8 cellular contexts compared by ENCODE assay signal in the genomic region with DNA sequence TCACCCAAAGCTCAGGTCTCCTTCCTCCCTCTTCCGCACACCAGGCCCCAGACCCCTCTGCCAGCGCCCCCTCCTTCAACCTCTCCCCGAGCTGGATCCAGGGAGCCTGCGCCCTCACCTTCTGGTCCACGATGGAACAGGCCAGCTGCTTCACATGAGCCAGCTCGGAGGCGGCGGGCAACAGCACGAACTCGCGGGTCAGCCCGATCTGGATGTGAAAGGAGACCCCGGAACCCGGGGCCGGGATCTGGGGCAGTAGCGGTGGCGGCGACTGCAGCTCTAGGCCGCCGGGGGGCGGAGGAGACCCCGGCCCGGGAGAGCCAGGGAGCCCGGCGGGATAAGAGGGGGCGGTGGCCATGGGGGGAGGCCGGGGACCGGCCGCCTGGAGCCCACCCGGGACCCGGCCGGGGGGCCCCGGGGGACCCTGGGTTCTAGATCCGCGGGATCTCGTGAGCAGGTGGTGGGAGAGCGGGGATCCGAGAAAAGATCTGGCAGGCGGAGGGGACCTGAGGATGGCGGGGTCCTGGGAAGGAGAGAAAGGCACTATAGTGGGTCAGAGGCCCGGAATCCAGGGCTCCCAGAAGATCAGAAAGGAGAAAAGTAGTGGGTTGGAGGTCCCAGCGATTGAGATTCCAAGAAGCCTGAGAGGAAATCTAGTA. TPM values are rescaled to one million over a fixed set of nuclear protein-coding genes. Genes with fewer than 3 reads are reported as not detected.
DNase-seq lines count a peak whose midpoint lies in the region; ATAC-seq and TF ChIP-seq lines count a peak whose summit lies in the region.

No MANE protein-coding gene starts in this region.

- H3K36me3 ChIP-seq in BJ (ENCODE audit: control insufficient read depth, insufficient read depth, low read length) = peaks cover 10% of the 10 kb centered on the region
- peaks cover 30% of the 10 kb centered on the region for H3K36me3 ChIP-seq in KOPT-K1 (ENCODE audit: insufficient read depth, low read length)
- H3K36me3 ChIP-seq in left lung = peaks cover 0 to 29% of the 10 kb centered on the region in 2 donors
- peaks cover 30% of the 10 kb centered on the region for H3K36me3 ChIP-seq in thymus (ENCODE audit: control insufficient read depth, insufficient read depth)

- H3K27ac ChIP-seq in KOPT-K1 (ENCODE audit: low read depth, low read length, poor library complexity, severe bottlenecking) (peak overlapping the region; percentile 96), left lung (peak overlapping the region; percentile 89 to 95), thymus (ENCODE audit: low read depth) (peak overlapping the region; percentile 97)

- no peaks in the 10 kb centered on the region for H3K27me3 ChIP-seq in BJ (ENCODE audit: control insufficient read depth, insufficient read depth, low read length)
- H3K27me3 ChIP-seq in left lung = no peaks in the 10 kb centered on the region
- no peaks in the 10 kb centered on the region for H3K27me3 ChIP-seq in thymus (ENCODE audit: control insufficient read depth, insufficient read depth)

- CTCF ChIA-PET in BJ (lab: Yijun Ruan, JAX) = interaction anchor here (0.7 to 4.5 kb wide), 6 partner anchors 12 to 186 kb away, joined by 3 to 60 read pairs (median 4); no protein-coding TSS in a partner anchor

- intact Hi-C loops in left lung (cut with DNase I) = no loop called here

- no peak for ATAC-seq in left lung
- no peak for ATAC-seq in HG03095 (IDR thresholded peaks at IDR 0.05; ENCODE audit: unreplicated experiment)
- no peak for ATAC-seq in HG03442 (IDR thresholded peaks at IDR 0.05; ENCODE audit: unreplicated experiment)

- DNase-seq in BJ (ENCODE audit: low read depth) = no peak
- no peak for DNase-seq in astrocyte of the cerebellum (ENCODE audit: low read depth)
- DNase-seq in left lung = peak in 1 of 2 donors; percentile 84
- DNase-seq in OCI-M2 (lab: John Stamatoyannopoulos, UW; ENCODE audit: unreplicated experiment) = no peak

- in situ Hi-C loops in astrocyte of the cerebellum (cut with HindIII; ENCODE audit: low sequenced_read_pairs) = no loop called here

- POLR2A ChIA-PET in BJ (lab: Charles Lee) = no interaction called here

- no peaks in the 10 kb centered on the region for H3K9me3 ChIP-seq in KOPT-K1 (ENCODE audit: insufficient read depth, low read length, poor library complexity, severe bottlenecking)
- no peaks in the 10 kb centered on the region for H3K9me3 ChIP-seq in left lung
- no peaks in the 10 kb centered on the region for H3K9me3 ChIP-seq in thymus (ENCODE audit: control insufficient read depth)

- TF ChIP-seq CTCF in BJ (IDR thresholded peaks at IDR 0.05; ENCODE audit: insufficient read depth, low read depth, low read length) (no peak), astrocyte of the cerebellum (IDR thresholded peaks at IDR 0.05; ENCODE audit: low read depth, low read length, missing control alignments) (no peak), left lung (IDR thresholded peaks at IDR 0.05) (no peak)

- peaks cover 17 to 50% of the 10 kb centered on the region in 2 donors for H3K4me1 ChIP-seq in left lung
- peaks cover 20% of the 10 kb centered on the region for H3K4me1 ChIP-seq in thymus (ENCODE audit: control insufficient read depth, insufficient read depth, low read length)

- H3K4me3 ChIP-seq in BJ (ENCODE audit: low read depth, low read length) = peak overlapping the region; percentile 89
- H3K4me3 ChIP-seq in astrocyte of the cerebellum (ENCODE audit: low read depth, low read length) = peak overlapping the region; percentile 61
- peak overlapping the region; percentile 48 to 86 for H3K4me3 ChIP-seq in left lung
- peak overlapping the region; percentile 96 for H3K4me3 ChIP-seq in thymus (ENCODE audit: low read length)

- 1% methylated on average over 42 of the region's 42 CpGs for WGBS in thymus

RNA-seq across cellular contexts. Expression of gene PRKD2, which starts 0.8 kb away (rescaled TPM):
- polyA plus RNA-seq in BJ (2011; rRNA removed) = 11.4 and 19.4 TPM in 2 replicates
- 16.8 and 22.1 TPM in 2 replicates for polyA minus RNA-seq in BJ (2011; rRNA and poly(A)+ RNA removed)
- 10 to 100 TPM; 37.8 to 48.5 TPM for total RNA-seq in left lung
- 109 TPM for polyA plus RNA-seq in thymus

RNA-seq across cellular contexts. Expression of gene FKRP, which starts 29.7 kb away (rescaled TPM):
- polyA plus RNA-seq in BJ (2011; rRNA removed) (12.6 and 15.1 TPM in 2 replicates), thymus (13.5 TPM)
- polyA minus RNA-seq in BJ (2011; rRNA and poly(A)+ RNA removed) = 4.5 and 5.4 TPM in 2 replicates
- total RNA-seq in left lung = 10 to 100 TPM; 18.8 to 20.9 TPM

RNA-seq across cellular contexts. Expression of gene STRN4, which starts 30.1 kb away (rescaled TPM):
- 40.5 and 78.6 TPM in 2 replicates for polyA plus RNA-seq in BJ (2011; rRNA removed)
- polyA minus RNA-seq in BJ (2011; rRNA and poly(A)+ RNA removed) = 57.7 and 65.0 TPM in 2 replicates
- total RNA-seq in left lung = 10 to 100 TPM; 54.2 to 73.4 TPM
- polyA plus RNA-seq in thymus = 38.7 TPM

RNA-seq across cellular contexts. Expression of gene DACT3, which starts 55.2 kb away (rescaled TPM):
- polyA plus RNA-seq in BJ (2011; rRNA removed) = 6.2 and 7.1 TPM in 2 replicates
- polyA minus RNA-seq in BJ (2011; rRNA and poly(A)+ RNA removed) = 4.1 and 5.5 TPM in 2 replicates
- total RNA-seq in left lung = 10 to 100 TPM in 1 of 2 donors, 1 to 10 TPM in 1; 6.6 to 15.0 TPM
- polyA plus RNA-seq in thymus = 3.4 TPM
